ENCODE assay signal across 32 cellular contexts in the genomic region with DNA sequence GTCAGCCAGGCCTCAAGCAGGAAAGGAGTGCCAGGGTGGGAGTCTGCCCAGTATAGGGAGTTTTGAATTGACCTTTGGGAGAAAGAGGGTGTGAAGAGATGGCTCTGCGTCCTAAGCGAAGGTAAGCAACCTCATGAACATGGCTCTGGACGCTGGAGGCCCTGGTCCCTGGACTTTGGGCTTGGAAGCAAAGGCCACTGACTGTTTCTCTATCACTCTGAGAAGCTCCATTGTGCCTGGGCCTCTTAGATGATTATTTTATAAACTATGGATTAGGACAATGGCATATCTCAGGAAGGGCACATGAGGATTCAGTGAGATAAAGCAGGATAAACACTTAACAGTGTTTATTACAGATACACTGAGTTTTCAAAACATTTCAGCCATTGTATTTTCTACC.
"Had no signal": no experiment of that assay in that cellular context is flagged by ENCODE, and none has a peak within 500 bp of the region (broad histone marks: within the 10 kb centered on the region; RNA-seq: fewer than 3 reads in every experiment).

No MANE protein-coding gene starts in this region.

- H3K9me3 Mint-ChIP-seq: activated CD4-positive, alpha-beta memory T cell treated with anti-CD3 and anti-CD28 coated beads, Interleukin-2, amount 10 ng/mL, durations not matched to agents 7 days and 5 days; central memory CD8-positive, alpha-beta T cell had no signal

- ATAC-seq: activated CD8-positive, alpha-beta memory T cell treated with anti-CD3 and anti-CD28 coated beads, Interleukin-2, amount 10 ng/mL, durations not matched to agents 7 days and 5 days; PC-3 had no signal

- H3K27ac ChIP-seq: ascending aorta, cardiac muscle cell, RWPE1, WERI-Rb-1 had no signal

- H3K4me3 Mint-ChIP-seq: activated CD4-positive, alpha-beta memory T cell treated with anti-CD3 and anti-CD28 coated beads, Interleukin-2, amount 10 ng/mL, durations not matched to agents 7 days and 5 days; activated CD8-positive, alpha-beta memory T cell treated with anti-CD3 and anti-CD28 coated beads, Interleukin-2, amount 10 ng/mL, durations not matched to agents 7 days and 5 days; central memory CD8-positive, alpha-beta T cell had no signal

- H3K9me3 ChIP-seq: ascending aorta, MG63 had no signal

- H3K27ac Mint-ChIP-seq: activated CD4-positive, alpha-beta memory T cell treated with anti-CD3 and anti-CD28 coated beads, Interleukin-2, amount 10 ng/mL, durations not matched to agents 7 days and 5 days; activated CD8-positive, alpha-beta memory T cell treated with anti-CD3 and anti-CD28 coated beads, Interleukin-2, amount 10 ng/mL, durations not matched to agents 7 days and 5 days had no signal

- H3K27me3 ChIP-seq: ascending aorta, cardiac muscle cell, MG63 had no signal

- H3K4me3 ChIP-seq: ascending aorta, cardiac muscle cell, MG63 had no signal

- H3K27me3 Mint-ChIP-seq: activated CD4-positive, alpha-beta memory T cell treated with anti-CD3 and anti-CD28 coated beads, Interleukin-2, amount 10 ng/mL, durations not matched to agents 7 days and 5 days; activated CD8-positive, alpha-beta memory T cell treated with anti-CD3 and anti-CD28 coated beads, Interleukin-2, amount 10 ng/mL, durations not matched to agents 7 days and 5 days; central memory CD8-positive, alpha-beta T cell had no signal

- H3K36me3 ChIP-seq: ascending aorta, cardiac muscle cell, MG63, WERI-Rb-1 had no signal

- DNase-seq: activated CD4-positive, alpha-beta memory T cell treated with anti-CD3 and anti-CD28 coated beads, Interleukin-2, amount 10 ng/mL, durations not matched to agents 7 days and 5 days; activated CD4-positive, alpha-beta T cell treated with anti-CD3 and anti-CD28 coated beads for 1 hour; activated CD4-positive, alpha-beta T cell treated with anti-CD3 and anti-CD28 coated beads for 48 hours; activated CD4-positive, CD25-positive, alpha-beta regulatory T cell; activated CD8-positive, alpha-beta memory T cell treated with anti-CD3 and anti-CD28 coated beads for 24 hours; activated CD8-positive, alpha-beta memory T cell treated with anti-CD3 and anti-CD28 coated beads, Interleukin-2, amount 10 ng/mL, durations not matched to agents 7 days and 5 days; activated CD8-positive, alpha-beta memory T cell treated with anti-CD3 and anti-CD28 coated beads, Interleukin-2, amount 50 U/mL, for 48 hours; activated effector memory CD4-positive, alpha-beta T cell treated with anti-CD3 and anti-CD28 coated beads, Interleukin-2, amount 50 U/mL, for 16 hours; activated naive CD4-positive, alpha-beta T cell; activated naive CD4-positive, alpha-beta T cell treated with anti-CD3 and anti-CD28 coated beads, Interleukin-2, amount 50 U/mL, for 16 hours; activated T-cell treated with anti-CD3 and anti-CD28 coated beads, Interleukin-2, amount 50 U/mL, for 48 hours; amygdala; Kasumi-1; KG1; MG63; MV-4-11; NCI-H1092; NCI-H1436 treated with DMSO at 0.1 percent for 48 hours; NCI-H1694 treated with DMSO at 0.1 percent for 48 hours; NCI-H2029; NCI-H345; NCI-H524 treated with DMSO at 0.1 percent for 48 hours; PC-3; Right ventricle myocardium superior; SW 1271; T-helper 1 cell; T1000; WERI-Rb-1 had no signal
